ENCODE assay signal across 30 cellular contexts in genomic region chr7:27814054-27814453, GRCh38.
DNase-seq lines count a peak whose midpoint lies in the region; ATAC-seq and TF ChIP-seq lines count a peak whose summit lies in the region.
"Had no signal": no experiment of that assay in that cellular context is flagged by ENCODE, and none has a peak within 500 bp of the region (broad histone marks: within the 10 kb centered on the region; RNA-seq: fewer than 3 reads in every experiment).

No MANE protein-coding gene starts in this region.

- H2BK120ac ChIP-seq in mesenchymal stem cell (ENCODE audit: low read depth, low read length) = no peak overlapping the region

- H2AK5ac ChIP-seq in mesenchymal stem cell (ENCODE audit: low read length, severe bottlenecking) = no peak overlapping the region

- no peak overlapping the region for H3K4ac ChIP-seq in mesenchymal stem cell (ENCODE audit: low read depth in 1 of 2, low read length in 2 of 2)

- no peak overlapping the region for H3K4me2 ChIP-seq in mesenchymal stem cell (ENCODE audit: low read length, poor library complexity, severe bottlenecking)

- H3K4me1 ChIP-seq in adrenal gland (replicated peaks in 1 of 2) (peaks cover 4 to 36% of the 10 kb centered on the region in 2 donors), mesenchymal stem cell (ENCODE audit: control insufficient read depth, insufficient read depth, low read depth, low read length) (no peaks in the 10 kb centered on the region)
- H3K4me1 ChIP-seq: parathyroid adenoma, Peyer's patch, right lobe of liver, SJCRH30, upper lobe of left lung had no signal

- no peak overlapping the region for H2AFZ ChIP-seq in mesenchymal stem cell (ENCODE audit: low read depth, low read length)
- H2AFZ ChIP-seq: parathyroid adenoma had no signal

- no peak overlapping the region for H2BK5ac ChIP-seq in mesenchymal stem cell (ENCODE audit: low read depth, low read length, poor library complexity, severe bottlenecking)

- H3K27ac ChIP-seq in adrenal gland (peak overlapping the region in 3 of 5 donors; percentile 39 to 67 (median 61)), mesenchymal stem cell (ENCODE audit: low read length, poor library complexity, severe bottlenecking) (no peak overlapping the region)
- H3K27ac ChIP-seq: parathyroid adenoma, Peyer's patch, right lobe of liver, SJCRH30, upper lobe of left lung had no signal

- H3K27me3 ChIP-seq in adrenal gland (no peaks in the 10 kb centered on the region), mesenchymal stem cell (ENCODE audit: control insufficient read depth in 1 of 2, insufficient read depth in 1 of 2, low read length in 2 of 2) (no peaks in the 10 kb centered on the region)
- H3K27me3 ChIP-seq: MG63, Peyer's patch, right lobe of liver, SJCRH30, upper lobe of left lung had no signal

- H3K9me3 ChIP-seq in adrenal gland (replicated peaks in 1 of 3) (no peaks in the 10 kb centered on the region), mesenchymal stem cell (ENCODE audit: control insufficient read depth, low read length) (no peaks in the 10 kb centered on the region)
- H3K9me3 ChIP-seq: MG63, Peyer's patch, right lobe of liver, SJCRH30, upper lobe of left lung had no signal

- H3K36me3 ChIP-seq in adrenal gland (replicated peaks in 1 of 2) (peaks cover 0 to 20% of the 10 kb centered on the region in 2 donors), mesenchymal stem cell (ENCODE audit: control insufficient read depth in 1 of 2, insufficient read depth in 2 of 2, low read depth in 1 of 2, low read length in 2 of 2) (peaks cover 10 to 54% of the 10 kb centered on the region in 2 experiments)

- ATAC-seq in HG03342 (IDR thresholded peaks at IDR 0.05; ENCODE audit: unreplicated experiment) = no peak
- ATAC-seq: activated CD4-positive, CD25-positive, alpha-beta regulatory T cell treated with anti-CD3 and anti-CD28 coated beads, Interleukin-2, amount 50 U/mL, for 24 hours; right lobe of liver; stimulated activated naive B cell treated with anti-CD40 and anti-IgM and Interleukin-4, amounts not matched to agents 10 μg/mL and 1 μg/mL and 100 μg/mL, for 72 hours had no signal

- H4K8ac ChIP-seq in mesenchymal stem cell (ENCODE audit: low read length) = no peak overlapping the region

- peak overlapping the region; percentile 23 for H3K9ac ChIP-seq in mesenchymal stem cell (ENCODE audit: low read length)
- H3K9ac ChIP-seq: parathyroid adenoma had no signal

- H2BK15ac ChIP-seq in mesenchymal stem cell (ENCODE audit: low read depth, poor library complexity, severe bottlenecking) = no peak overlapping the region

- 27 to 49% (median 38%) methylated on average over 3 of the region's 3 CpGs for WGBS in adrenal gland, 4 donors
- 100% methylated on average over 1 of the region's 3 CpGs for WGBS in mesenchymal stem cell

- TF ChIP-seq POLR2A in adrenal gland (IDR thresholded peaks at IDR 0.05) = no peak

- TF ChIP-seq CTCF in adrenal gland (IDR thresholded peaks at IDR 0.05) (no peak), fibroblast of mammary gland (conservative IDR thresholded peaks at IDR 0.05; ENCODE audit: control insufficient read depth, insufficient read depth, low read depth, low read length) (no peak)

- H3K79me1 ChIP-seq in mesenchymal stem cell (replicated peaks; ENCODE audit: low read length, poor library complexity, severe bottlenecking) = peaks cover 5% of the 10 kb centered on the region

- no peak overlapping the region for H2BK12ac ChIP-seq in mesenchymal stem cell (ENCODE audit: low read length in 2 of 2)

- H3K4me3 ChIP-seq in adrenal gland (no peak overlapping the region), fibroblast of mammary gland (ENCODE audit: control insufficient read depth, low read depth, low read length) (no peak overlapping the region), mesenchymal stem cell (ENCODE audit: insufficient read depth in 1 of 2, low read depth in 1 of 2, low read length in 2 of 2) (no peak overlapping the region)
- H3K4me3 ChIP-seq: MG63, Peyer's patch, right lobe of liver, SJCRH30, upper lobe of left lung had no signal

- H3K18ac ChIP-seq in mesenchymal stem cell (ENCODE audit: low read depth in 1 of 2, low read length in 2 of 2) = no peak overlapping the region

- DNase-seq in EH (ENCODE audit: low read depth) (peak; percentile 55), adrenal gland (peak in 2 of 7 donors; percentile 24 to 36), fibroblast of mammary gland (ENCODE audit: low read depth) (peak; percentile 49), mesenchymal stem cell (no peak), NCI-H1930 (lab: John Stamatoyannopoulos, UW) (no peak), NCI-H526 treated with DMSO at 0.1 percent for 48 hours (lab: John Stamatoyannopoulos, UW) (no peak), GM03348 (ENCODE audit: low spot score) (no peak)
- DNase-seq: ACHN; activated CD4-positive, alpha-beta memory T cell treated with anti-CD3 and anti-CD28 coated beads, Interleukin-2, amount 10 ng/mL, durations not matched to agents 7 days and 5 days; activated CD8-positive, alpha-beta memory T cell treated with anti-CD3 and anti-CD28 coated beads, Interleukin-2, amount 50 U/mL, for 48 hours; activated naive CD4-positive, alpha-beta T cell treated with anti-CD3 and anti-CD28 coated beads, Interleukin-2, amount 50 U/mL, for 16 hours; anterior cingulate cortex; C1 segment of cervical spinal cord; Calu3; HCEC 1CT; head of caudate nucleus; KBM-7; MG63; NCI-H1417; NCI-H2081; NCI-H345; NCI-H748 treated with DMSO at 0.1 percent for 48 hours; Peyer's patch; right lobe of liver; SJCRH30; stimulated activated naive B cell treated with anti-CD40 and anti-IgM and Interleukin-4, amounts not matched to agents 10 μg/mL and 1 μg/mL and 100 μg/mL, for 72 hours; upper lobe of left lung had no signal

- H3K14ac ChIP-seq in mesenchymal stem cell (ENCODE audit: low read length in 2 of 2) = no peak overlapping the region

- intact Hi-C loops in adrenal gland (cut with DNase I) = no loop called here

- no peak overlapping the region for H4K91ac ChIP-seq in mesenchymal stem cell (ENCODE audit: low read length)

- H3K23ac ChIP-seq in mesenchymal stem cell (ENCODE audit: low read length in 2 of 2) = no peak overlapping the region

Comparison
In these comparisons a context has a peak if more than half of its experiments do, and no peak if none do; other contexts are left out.
1. DNase-seq: peak in EH (single experiment) and fibroblast of mammary gland (single experiment); none in mesenchymal stem cell (single experiment), NCI-H1930 (0 of 2), NCI-H526 treated with DMSO at 0.1 percent for 48 hours (single experiment) and GM03348 (single experiment).